18 cellular contexts compared by ENCODE assay signal in the genomic region with DNA sequence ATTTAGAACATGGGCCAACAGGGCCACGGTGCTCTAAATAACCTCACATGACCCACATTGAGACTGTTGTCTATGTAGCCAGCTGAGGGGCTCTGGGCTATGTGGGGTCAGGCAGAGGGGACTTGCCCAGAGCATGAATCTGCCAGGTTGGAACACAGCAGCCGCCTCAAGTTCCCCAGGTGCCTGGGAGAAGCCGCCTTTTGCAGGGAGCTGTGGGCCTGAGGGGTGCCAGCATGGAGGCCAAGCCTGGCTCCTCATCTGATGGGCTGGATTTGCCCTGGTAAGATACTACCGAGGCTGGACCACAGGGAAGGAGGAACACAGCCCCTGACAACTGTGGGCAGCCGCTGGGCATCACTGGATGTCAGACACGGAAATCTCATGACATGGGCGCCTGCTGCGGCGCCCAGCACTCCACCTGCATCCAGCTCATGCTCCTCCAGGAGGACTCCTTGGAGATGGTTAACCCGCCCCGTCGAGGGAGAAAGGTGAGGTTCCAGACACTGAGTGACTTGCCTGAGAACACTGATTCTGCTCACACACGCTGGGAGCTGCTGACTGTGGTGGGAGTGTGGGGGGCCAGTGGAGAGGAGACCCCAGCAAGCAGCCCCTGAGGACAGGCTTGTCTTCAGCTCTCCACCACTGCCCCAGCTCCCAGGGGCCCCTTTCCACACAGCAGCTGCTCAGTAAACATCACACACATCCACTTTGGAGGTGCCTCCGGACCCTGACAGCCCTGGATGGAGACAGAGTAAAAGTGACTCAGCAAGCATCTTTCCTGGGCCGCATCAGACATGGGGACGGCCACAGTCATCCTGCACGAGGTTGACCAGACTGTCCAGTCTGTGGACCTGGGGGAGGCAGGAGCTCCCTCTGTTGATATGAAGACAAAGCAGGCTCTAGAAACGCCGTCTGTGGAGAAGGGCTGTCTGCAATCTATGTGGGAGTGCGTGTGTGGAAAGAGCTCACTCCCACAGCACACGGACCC.
DNase-seq lines count a peak whose midpoint lies in the region; ATAC-seq and TF ChIP-seq lines count a peak whose summit lies in the region.
"Had no signal": no experiment of that assay in that cellular context is flagged by ENCODE, and none has a peak within 500 bp of the region (broad histone marks: within the 10 kb centered on the region; RNA-seq: fewer than 3 reads in every experiment).

No MANE protein-coding gene starts in this region.

- peak; percentile 54 for DNase-seq in natural killer cell treated with Interleukin-12 subunit alpha and Interleukin-12 subunit beta and Interleukin-15 and Interleukin-18, amount 100 ng/mL, for 72 hours (ENCODE audit: low spot score)
- DNase-seq in natural killer cell (no peak), neural progenitor cell (ENCODE audit: low spot score) (no peak), spleen (peak; percentile 66), MM.1S (no peak), inferior parietal cortex (ENCODE audit: extremely low spot score) (no peak)
- DNase-seq: ACHN; BE2C; CD4-positive, CD25-positive, alpha-beta regulatory T cell; CD8-positive, alpha-beta memory T cell; COR-L47; DMS 273 treated with DMSO at 0.1 percent for 48 hours; DMS53; DND-41; EL had no signal

- H3K4me3 Mint-ChIP-seq in natural killer cell treated with Interleukin-12 subunit alpha and Interleukin-12 subunit beta and Interleukin-15 and Interleukin-18, amount 100 ng/mL, for 72 hours = no peak overlapping the region
- H3K4me3 Mint-ChIP-seq in natural killer cell = no peak overlapping the region
- no peak overlapping the region for H3K4me3 Mint-ChIP-seq in neural progenitor cell
- H3K4me3 Mint-ChIP-seq in stimulated activated memory B cell treated with anti-CD40 and anti-IgM and Interleukin-4, amounts not matched to agents 10 μg/mL and 1 μg/mL and 100 μg/mL, for 72 hours = no peak overlapping the region
- H3K4me3 Mint-ChIP-seq: CD4-positive, CD25-positive, alpha-beta regulatory T cell; CD8-positive, alpha-beta memory T cell had no signal

- peak in 1 of 2 donors; percentile 29 for ATAC-seq in natural killer cell treated with Interleukin-12 subunit alpha and Interleukin-12 subunit beta and Interleukin-15 and Interleukin-18, amount 100 ng/mL, for 72 hours
- no peak for ATAC-seq in natural killer cell
- ATAC-seq in stimulated activated memory B cell treated with anti-CD40 and anti-IgM and Interleukin-4, amounts not matched to agents 10 μg/mL and 1 μg/mL and 100 μg/mL, for 72 hours = no peak
- ATAC-seq: GM12878 had no signal

- intact Hi-C loops in natural killer cell (cut with micrococcal nuclease) = no loop called here
- intact Hi-C loops in spleen (cut with DNase I; ENCODE audit: low total_unique reads) = no loop called here

- H4K20me1 ChIP-seq in neural progenitor cell (ENCODE audit: low read depth) = no peaks in the 10 kb centered on the region
- no peaks in the 10 kb centered on the region for H4K20me1 ChIP-seq in MM.1S (ENCODE audit: insufficient read depth, low read length)

- H3K27ac ChIP-seq in neural progenitor cell = no peak overlapping the region
- H3K27ac ChIP-seq in spleen = no peak overlapping the region
- H3K27ac ChIP-seq in MM.1S (ENCODE audit: low read length) = no peak overlapping the region

- no peaks in the 10 kb centered on the region for H3K9me3 ChIP-seq in neural progenitor cell (ENCODE audit: low read depth)
- no peaks in the 10 kb centered on the region for H3K9me3 ChIP-seq in spleen
- no peaks in the 10 kb centered on the region for H3K9me3 ChIP-seq in MM.1S (replicated peaks; ENCODE audit: insufficient read depth, low read length)
- H3K9me3 ChIP-seq: BE2C, HAP-1 had no signal

- no peak overlapping the region for H3K27ac Mint-ChIP-seq in natural killer cell treated with Interleukin-12 subunit alpha and Interleukin-12 subunit beta and Interleukin-15 and Interleukin-18, amount 100 ng/mL, for 72 hours
- H3K27ac Mint-ChIP-seq in natural killer cell (no peak overlapping the region), neural progenitor cell (peak overlapping the region; percentile 90)
- H3K27ac Mint-ChIP-seq in stimulated activated memory B cell treated with anti-CD40 and anti-IgM and Interleukin-4, amounts not matched to agents 10 μg/mL and 1 μg/mL and 100 μg/mL, for 72 hours = no peak overlapping the region
- H3K27ac Mint-ChIP-seq: CD4-positive, CD25-positive, alpha-beta regulatory T cell; CD8-positive, alpha-beta memory T cell had no signal

- H3K4me3 ChIP-seq in neural progenitor cell = no peak overlapping the region
- H3K4me3 ChIP-seq in spleen = no peak overlapping the region
- H3K4me3 ChIP-seq in MM.1S (ENCODE audit: low read length) = no peak overlapping the region
- H3K4me3 ChIP-seq: GM12878, HAP-1 had no signal

- H3K4me1 Mint-ChIP-seq in natural killer cell treated with Interleukin-12 subunit alpha and Interleukin-12 subunit beta and Interleukin-15 and Interleukin-18, amount 100 ng/mL, for 72 hours (ENCODE audit: low read depth in 2 of 2) = no peaks in the 10 kb centered on the region
- H3K4me1 Mint-ChIP-seq in natural killer cell = no peaks in the 10 kb centered on the region
- peaks cover 38% of the 10 kb centered on the region for H3K4me1 Mint-ChIP-seq in neural progenitor cell
- no peaks in the 10 kb centered on the region for H3K4me1 Mint-ChIP-seq in stimulated activated memory B cell treated with anti-CD40 and anti-IgM and Interleukin-4, amounts not matched to agents 10 μg/mL and 1 μg/mL and 100 μg/mL, for 72 hours
- H3K4me1 Mint-ChIP-seq: CD4-positive, CD25-positive, alpha-beta regulatory T cell; CD8-positive, alpha-beta memory T cell had no signal

- H2AFZ ChIP-seq in neural progenitor cell (replicated peaks) (no peak overlapping the region), MM.1S (ENCODE audit: low read length) (no peak overlapping the region)

- peaks cover 13 to 16% of the 10 kb centered on the region in 2 donors for H3K27me3 Mint-ChIP-seq in natural killer cell treated with Interleukin-12 subunit alpha and Interleukin-12 subunit beta and Interleukin-15 and Interleukin-18, amount 100 ng/mL, for 72 hours
- H3K27me3 Mint-ChIP-seq in natural killer cell (ENCODE audit: low read depth in 2 of 2) = peaks cover 8 to 9% of the 10 kb centered on the region in 2 donors
- H3K27me3 Mint-ChIP-seq in neural progenitor cell (ENCODE audit: insufficient read depth, low read depth) = peaks cover 21% of the 10 kb centered on the region
- peaks cover 8% of the 10 kb centered on the region for H3K27me3 Mint-ChIP-seq in stimulated activated memory B cell treated with anti-CD40 and anti-IgM and Interleukin-4, amounts not matched to agents 10 μg/mL and 1 μg/mL and 100 μg/mL, for 72 hours

- 78 to 86% (median 85%) methylated on average over 5 to 21 of the region's 21 CpGs for WGBS in spleen, 5 donors

- peaks cover 3% of the 10 kb centered on the region for H3K9me3 Mint-ChIP-seq in natural killer cell treated with Interleukin-12 subunit alpha and Interleukin-12 subunit beta and Interleukin-15 and Interleukin-18, amount 100 ng/mL, for 72 hours
- H3K9me3 Mint-ChIP-seq in natural killer cell (peaks cover 2 to 3% of the 10 kb centered on the region in 2 donors), neural progenitor cell (no peaks in the 10 kb centered on the region)
- peaks cover 3% of the 10 kb centered on the region for H3K9me3 Mint-ChIP-seq in stimulated activated memory B cell treated with anti-CD40 and anti-IgM and Interleukin-4, amounts not matched to agents 10 μg/mL and 1 μg/mL and 100 μg/mL, for 72 hours
- H3K9me3 Mint-ChIP-seq: CD8-positive, alpha-beta memory T cell had no signal

- TF ChIP-seq CTCF in natural killer cell (IDR thresholded peaks at IDR 0.05) (no peak), neural progenitor cell (IDR thresholded peaks at IDR 0.05) (no peak), spleen (IDR thresholded peaks at IDR 0.05 in 8 of 11, conservative IDR thresholded peaks at IDR 0.05 in 3 of 11) (no peak), MM.1S (IDR thresholded peaks at IDR 0.05; ENCODE audit: low read length) (no peak)

- H3F3A ChIP-seq in neural progenitor cell (ENCODE audit: low read depth) (peaks cover 4% of the 10 kb centered on the region), MM.1S (ENCODE audit: insufficient read depth, low read length) (no peaks in the 10 kb centered on the region)

- TF ChIP-seq POLR2A in spleen (IDR thresholded peaks at IDR 0.05) = no peak

- H3K27me3 ChIP-seq in neural progenitor cell (no peaks in the 10 kb centered on the region), spleen (replicated peaks in 1 of 7) (peaks cover 0 to 26% (median 0%) of the 10 kb centered on the region in 7 donors), MM.1S (replicated peaks; ENCODE audit: insufficient read depth, low read length) (peaks cover 11% of the 10 kb centered on the region)
- H3K27me3 ChIP-seq: BE2C had no signal

- H3K4me1 ChIP-seq in neural progenitor cell (peaks cover 5% of the 10 kb centered on the region), spleen (no peaks in the 10 kb centered on the region), MM.1S (ENCODE audit: low read length) (no peaks in the 10 kb centered on the region)
- H3K4me1 ChIP-seq: BE2C, HAP-1 had no signal

- H3K9ac ChIP-seq in neural progenitor cell (no peak overlapping the region), MM.1S (ENCODE audit: low read length) (no peak overlapping the region)

- H3K36me3 ChIP-seq in neural progenitor cell = no peaks in the 10 kb centered on the region
- H3K36me3 ChIP-seq in spleen = no peaks in the 10 kb centered on the region
- H3K36me3 ChIP-seq in MM.1S (replicated peaks; ENCODE audit: insufficient read depth, low read length) = no peaks in the 10 kb centered on the region
- H3K36me3 ChIP-seq: BE2C, HAP-1 had no signal

- H3K4me2 ChIP-seq in neural progenitor cell (no peak overlapping the region), MM.1S (ENCODE audit: low read depth, low read length) (no peak overlapping the region)

- no peaks in the 10 kb centered on the region for H3K36me3 Mint-ChIP-seq in natural killer cell treated with Interleukin-12 subunit alpha and Interleukin-12 subunit beta and Interleukin-15 and Interleukin-18, amount 100 ng/mL, for 72 hours
- H3K36me3 Mint-ChIP-seq in natural killer cell = no peaks in the 10 kb centered on the region
- no peaks in the 10 kb centered on the region for H3K36me3 Mint-ChIP-seq in neural progenitor cell
- no peaks in the 10 kb centered on the region for H3K36me3 Mint-ChIP-seq in stimulated activated memory B cell treated with anti-CD40 and anti-IgM and Interleukin-4, amounts not matched to agents 10 μg/mL and 1 μg/mL and 100 μg/mL, for 72 hours
- H3K36me3 Mint-ChIP-seq: CD4-positive, CD25-positive, alpha-beta regulatory T cell; CD8-positive, alpha-beta memory T cell had no signal

- H3K79me2 ChIP-seq in neural progenitor cell (ENCODE audit: low read depth) (no peaks in the 10 kb centered on the region), MM.1S (ENCODE audit: low read length) (no peaks in the 10 kb centered on the region)

- no peaks in the 10 kb centered on the region for H3K9me2 ChIP-seq in MM.1S (replicated peaks; ENCODE audit: insufficient read depth, low read length)

Comparison
In these comparisons a context has a peak if more than half of its experiments do, and no peak if none do; other contexts are left out.
1. DNase-seq: peak in natural killer cell treated with Interleukin-12 subunit alpha and Interleukin-12 subunit beta and Interleukin-15 and Interleukin-18, amount 100 ng/mL, for 72 hours (single experiment) and spleen (single experiment); none in natural killer cell (single experiment), neural progenitor cell (single experiment), MM.1S (single experiment) and inferior parietal cortex (single experiment).